38 cellular contexts compared by ENCODE assay signal in the genomic region with DNA sequence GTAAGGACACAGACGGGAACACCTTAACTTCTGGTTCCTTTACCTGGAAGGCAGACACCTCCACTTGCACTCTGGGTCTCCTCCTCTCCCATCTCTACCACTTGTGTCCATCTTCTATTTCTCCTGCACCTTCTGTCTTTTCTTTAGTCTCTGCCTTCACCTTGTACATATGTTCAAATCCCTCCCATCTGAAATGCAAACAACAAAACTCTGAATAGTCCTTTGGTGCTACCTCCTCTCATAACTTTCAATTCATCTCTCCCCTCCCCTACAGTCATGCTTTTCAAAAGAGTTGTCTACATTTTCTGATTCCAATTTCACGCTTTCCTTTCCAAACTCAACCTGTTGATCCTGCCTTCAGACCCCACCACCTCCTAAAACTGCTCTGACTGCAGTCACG. TPM values are rescaled to one million over a fixed set of nuclear protein-coding genes. Genes with fewer than 3 reads are reported as not detected.
"Had no signal": no experiment of that assay in that cellular context is flagged by ENCODE, and none has a peak within 500 bp of the region (broad histone marks: within the 10 kb centered on the region; RNA-seq: fewer than 3 reads in every experiment).

No MANE protein-coding gene starts in this region.

- H3K4me3 ChIP-seq: MG63 had no signal

- H3K36me3 ChIP-seq: MG63 had no signal

- H3K9me3 ChIP-seq: MG63 had no signal

- H3K4me2 ChIP-seq: KMS-11 had no signal

- DNase-seq: Karpas-422, Kasumi-1, MG63, MM.1S, MV-4-11, NCI-H1048, NCI-H1092, NCI-H1092 treated with DMSO at 0.1 percent for 48 hours, NCI-H1105, NCI-H1105 treated with DMSO at 0.1 percent for 48 hours, NCI-H1417, NCI-H1417 treated with DMSO at 0.1 percent for 48 hours, NCI-H1436, NCI-H1436 treated with DMSO at 0.1 percent for 48 hours, NCI-H146, NCI-H1694, NCI-H1694 treated with DMSO at 0.1 percent for 48 hours, NCI-H187, NCI-H187 treated with DMSO at 0.1 percent for 48 hours, NCI-H1930, NCI-H2029, NCI-H2081, NCI-H2081 treated with DMSO at 0.1 percent for 48 hours, NCI-H2107, NCI-H2171, NCI-H2171 treated with DMSO at 0.1 percent for 48 hours, NCI-H2227 treated with DMSO at 0.1 percent for 48 hours, NCI-H226, NCI-H345, NCI-H446, NCI-H446 treated with DMSO at 0.1 percent for 48 hours, NCI-H510A, NCI-H510A treated with DMSO at 0.1 percent for 48 hours, NCI-H524 had no signal

- H3K27ac ChIP-seq: KMS-11 had no signal

- H3K9ac ChIP-seq: KMS-11 had no signal

RNA-seq across cellular contexts. Expression of a gene that starts 5.3 kb away (rescaled TPM):
- total RNA-seq: LHCN-M2, M059J, MCF 10A had no signal
